Comparison of ENCODE assay signal across 9 cellular contexts in the genomic region with DNA sequence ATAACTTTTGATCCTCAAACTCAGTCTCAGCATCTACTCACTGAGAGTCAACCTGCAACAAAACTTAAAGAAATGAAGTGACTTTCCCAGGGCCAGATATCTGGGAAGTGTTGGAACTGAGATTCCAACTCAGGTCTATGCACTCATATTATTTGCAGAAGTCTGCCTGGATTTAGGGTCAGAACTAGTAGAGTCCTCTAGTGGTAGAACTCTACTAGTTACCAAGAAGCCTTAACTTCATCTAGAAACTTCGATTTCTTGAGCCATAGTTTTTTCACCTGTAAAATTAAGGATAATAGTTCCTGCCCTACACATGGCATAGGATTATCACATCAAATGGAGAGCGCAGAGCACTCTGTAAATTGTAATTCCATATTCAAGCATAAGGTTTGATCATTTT. TPM values are rescaled to one million over a fixed set of nuclear protein-coding genes. Genes with fewer than 3 reads are reported as not detected.
A peak's percentile ranks its signal among the peaks of the same experiment; 100 is the strongest.
DNase-seq lines count a peak whose midpoint lies in the region; ATAC-seq and TF ChIP-seq lines count a peak whose summit lies in the region.
"Had no signal": no experiment of that assay in that cellular context is flagged by ENCODE, and none has a peak within 500 bp of the region (broad histone marks: within the 10 kb centered on the region; RNA-seq: fewer than 3 reads in every experiment).

No MANE protein-coding gene starts in this region.

- DNase-seq in G401 (ENCODE audit: low spot score) = peak; percentile 34
- peak; percentile 20 for DNase-seq in NB4 (ENCODE audit: low read depth)
- DNase-seq in chondrocyte (ENCODE audit: low spot score) = no peak
- peak; percentile 18 for DNase-seq in neural progenitor cell (ENCODE audit: low spot score)
- DNase-seq in stimulated activated CD4-positive, alpha-beta T cell treated with anti-CD3 and anti-CD28 coated beads, Interleukin-2, amount 100 ng/mL, for 24 hours = no peak
- no peak for DNase-seq in NCI-H2171 treated with DMSO at 0.1 percent for 48 hours (lab: John Stamatoyannopoulos, UW)

- H3K4me2 ChIP-seq in neural progenitor cell = no peak overlapping the region

- no peak overlapping the region for H3K4me3 Mint-ChIP-seq in chondrocyte (ENCODE audit: unreplicated experiment)
- H3K4me3 Mint-ChIP-seq in neural progenitor cell = no peak overlapping the region

- no peaks in the 10 kb centered on the region for H3K4me1 ChIP-seq in neural progenitor cell

- H2AFZ ChIP-seq in neural progenitor cell (replicated peaks) = no peak overlapping the region

- ATAC-seq in GM18907 (IDR thresholded peaks at IDR 0.05; ENCODE audit: unreplicated experiment) (no peak), GM21381 (IDR thresholded peaks at IDR 0.05; ENCODE audit: unreplicated experiment) (no peak)

- H3K4me1 Mint-ChIP-seq in chondrocyte (ENCODE audit: low read depth) (peaks cover 4% of the 10 kb centered on the region), neural progenitor cell (no peaks in the 10 kb centered on the region)

- in situ Hi-C loops in G401 (cut with HindIII; ENCODE audit: low sequenced_read_pairs) = no loop called here

- peaks cover 46% of the 10 kb centered on the region for H3K27me3 Mint-ChIP-seq in chondrocyte (ENCODE audit: low read depth)
- H3K27me3 Mint-ChIP-seq in neural progenitor cell (ENCODE audit: insufficient read depth, low read depth) = no peaks in the 10 kb centered on the region

- H3K9ac ChIP-seq in neural progenitor cell = no peak overlapping the region

- no peak for TF ChIP-seq POLR2A in NB4 (IDR thresholded peaks at IDR 0.05; ENCODE audit: extremely low read depth, insufficient read length)

- H3K4me3 ChIP-seq in NB4 (ENCODE audit: low read depth, low read length) (no peak overlapping the region), neural progenitor cell (no peak overlapping the region)

- no peaks in the 10 kb centered on the region for H3K36me3 ChIP-seq in neural progenitor cell

- H3K27ac Mint-ChIP-seq in chondrocyte (ENCODE audit: unreplicated experiment) (no peak overlapping the region), neural progenitor cell (no peak overlapping the region)

- H4K20me1 ChIP-seq in neural progenitor cell (ENCODE audit: low read depth) = no peaks in the 10 kb centered on the region

- no peaks in the 10 kb centered on the region for H3K79me2 ChIP-seq in neural progenitor cell (ENCODE audit: low read depth)

- H3K9me3 Mint-ChIP-seq in chondrocyte (ENCODE audit: low read depth) (no peaks in the 10 kb centered on the region), neural progenitor cell (no peaks in the 10 kb centered on the region)

- H3K27ac ChIP-seq in neural progenitor cell = no peak overlapping the region

- peaks cover 19% of the 10 kb centered on the region for H3K27me3 ChIP-seq in neural progenitor cell

- peak; percentile 19 for TF ChIP-seq CTCF in NB4 (IDR thresholded peaks at IDR 0.05; ENCODE audit: low read depth, low read length)
- peak; percentile 51 for TF ChIP-seq CTCF in chondrocyte (IDR thresholded peaks at IDR 0.05)
- peak; percentile 52 for TF ChIP-seq CTCF in neural progenitor cell (IDR thresholded peaks at IDR 0.05)

- H3K9me3 ChIP-seq in neural progenitor cell (ENCODE audit: low read depth) = no peaks in the 10 kb centered on the region

- H3K36me3 Mint-ChIP-seq in chondrocyte (ENCODE audit: low read depth) = no peaks in the 10 kb centered on the region
- no peaks in the 10 kb centered on the region for H3K36me3 Mint-ChIP-seq in neural progenitor cell

- H3F3A ChIP-seq in neural progenitor cell (ENCODE audit: low read depth) = no peaks in the 10 kb centered on the region

RNA-seq across cellular contexts. Expression of gene KRT24, which starts 23.4 kb away (rescaled TPM):
- not detected in 2 replicates for total RNA-seq in G401 (2014; rRNA removed; shearing (Covaris generic))
- total RNA-seq in chondrocyte = not detected in 3 replicates
- total RNA-seq in neural progenitor cell (ENCODE audit: low replicate concordance) = not detected in 2 replicates
- total RNA-seq: activated CD8-positive, alpha-beta memory T cell treated with anti-CD3 and anti-CD28 coated beads for 36 hours had no signal

RNA-seq across cellular contexts. Expression of gene KRT25, which starts 28.2 kb away (rescaled TPM):
- not detected in 2 replicates for total RNA-seq in G401 (2014; rRNA removed; shearing (Covaris generic))
- total RNA-seq in chondrocyte (not detected in 3 replicates), neural progenitor cell (ENCODE audit: low replicate concordance) (not detected in 2 replicates)
- total RNA-seq: activated CD8-positive, alpha-beta memory T cell treated with anti-CD3 and anti-CD28 coated beads for 36 hours had no signal

RNA-seq across cellular contexts. Expression of gene KRT26, which starts 45.1 kb away (rescaled TPM):
- not detected in 2 replicates for total RNA-seq in G401 (2014; rRNA removed; shearing (Covaris generic))
- total RNA-seq in chondrocyte = not detected in 3 replicates
- not detected in 2 replicates for total RNA-seq in neural progenitor cell (ENCODE audit: low replicate concordance)
- total RNA-seq: activated CD8-positive, alpha-beta memory T cell treated with anti-CD3 and anti-CD28 coated beads for 36 hours had no signal

RNA-seq across cellular contexts. Expression of gene KRT27, which starts 55.4 kb away (rescaled TPM):
- not detected in 2 replicates for total RNA-seq in G401 (2014; rRNA removed; shearing (Covaris generic))
- total RNA-seq in chondrocyte = not detected in 3 replicates
- not detected in 2 replicates for total RNA-seq in neural progenitor cell (ENCODE audit: low replicate concordance)
- total RNA-seq: activated CD8-positive, alpha-beta memory T cell treated with anti-CD3 and anti-CD28 coated beads for 36 hours had no signal

Comparison
In these comparisons a context has a peak if more than half of its experiments do, and no peak if none do; other contexts are left out.
1. DNase-seq: peak in G401 (single experiment), NB4 (single experiment) and neural progenitor cell (single experiment); none in chondrocyte (single experiment), stimulated activated CD4-positive, alpha-beta T cell treated with anti-CD3 and anti-CD28 coated beads, Interleukin-2, amount 100 ng/mL, for 24 hours (0 of 2) and NCI-H2171 treated with DMSO at 0.1 percent for 48 hours (single experiment).
2. Peak in every context shown above with its lines, with median percentiles within 50 percentile points of each other: CTCF ChIP-seq.